Comparison of ENCODE assay signal across 29 cellular contexts in the genomic region with DNA sequence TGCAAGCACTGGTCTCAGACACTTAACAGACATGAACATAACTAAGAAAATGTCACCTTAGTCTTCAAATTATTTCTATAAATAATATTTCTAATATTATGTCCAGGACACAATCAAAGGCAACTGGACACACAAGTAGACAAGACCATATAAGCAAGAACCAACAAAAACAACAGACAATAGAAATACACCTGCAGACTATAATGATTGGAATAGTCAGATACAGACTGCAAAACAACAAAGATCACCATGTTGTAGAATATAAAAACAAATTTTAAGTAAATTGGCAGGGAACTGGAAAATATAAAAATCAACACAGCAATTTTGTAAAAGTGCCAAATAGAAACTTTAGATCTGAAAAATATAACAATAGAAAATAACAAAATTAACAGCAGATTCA.
"Had no signal": no experiment of that assay in that cellular context is flagged by ENCODE, and none has a peak within 500 bp of the region (broad histone marks: within the 10 kb centered on the region; RNA-seq: fewer than 3 reads in every experiment).

No MANE protein-coding gene starts in this region.

- H3K9me3 ChIP-seq: adrenal gland, body of pancreas had no signal

- H3K27ac ChIP-seq: adrenal gland, ascending aorta, body of pancreas, brain microvascular endothelial cell, breast epithelium, cardiac muscle cell had no signal

- H3K4me1 ChIP-seq: adrenal gland, ascending aorta, body of pancreas, breast epithelium had no signal

- H3K4me3 ChIP-seq: adrenal gland, ascending aorta, body of pancreas, breast epithelium, cardiac muscle cell had no signal

- DNase-seq: activated effector memory CD4-positive, alpha-beta T cell treated with anti-CD3 and anti-CD28 coated beads, Interleukin-2, amount 50 U/mL, for 16 hours; activated effector memory CD4-positive, alpha-beta T cell treated with Interleukin-2 at 50 U/mL for 16 hours; activated gamma-delta T cell; activated gamma-delta T cell treated with Interleukin-2 at 50 U/mL for 16 hours; activated naive CD4-positive, alpha-beta T cell; activated naive CD4-positive, alpha-beta T cell treated with anti-CD3 and anti-CD28 coated beads for 36 hours; activated naive CD4-positive, alpha-beta T cell treated with anti-CD3 and anti-CD28 coated beads, Interleukin-2, amount 10 ng/mL, durations not matched to agents 7 days and 5 days; activated naive CD4-positive, alpha-beta T cell treated with anti-CD3 and anti-CD28 coated beads, Interleukin-2, amount 50 U/mL, for 16 hours; activated naive CD4-positive, alpha-beta T cell treated with Interleukin-2 at 50 U/mL for 16 hours; activated naive CD8-positive, alpha-beta T cell treated with anti-CD3 and anti-CD28 coated beads for 36 hours; activated naive CD8-positive, alpha-beta T cell treated with anti-CD3 and anti-CD28 coated beads, Interleukin-2, amount 10 ng/mL, durations not matched to agents 7 days and 5 days; activated naive CD8-positive, alpha-beta T cell treated with anti-CD3 and anti-CD28 coated beads, Interleukin-2, amount 50 U/mL, for 24 hours; activated T-cell treated with anti-CD3 and anti-CD28 coated beads, Interleukin-2, amount 50 U/mL, for 24 hours; activated T-cell treated with anti-CD3 and anti-CD28 coated beads, Interleukin-2, amount 50 U/mL, for 4 hours; activated T-cell treated with anti-CD3 and anti-CD28 coated beads, Interleukin-2, amount 50 U/mL, for 48 hours; activated T-cell treated with anti-CD3 and anti-CD28 coated beads, Interleukin-2, amount 50 U/mL, for 72 hours; adrenal gland; amniotic stem cell; amygdala; anterior cingulate cortex; aorta; body of pancreas; brain microvascular endothelial cell; caudate nucleus; central memory CD4-positive, alpha-beta T cell; cerebellar nuclear complex had no signal

- H3K36me3 ChIP-seq: adrenal gland, ascending aorta, brain microvascular endothelial cell, breast epithelium, cardiac muscle cell had no signal
